ENCODE assay signal across 8 cellular contexts in genomic region chr4:1792832-1793495, GRCh38. TPM values are rescaled to one million over a fixed set of nuclear protein-coding genes. Genes with fewer than 3 reads are reported as not detected.
DNase-seq lines count a peak whose midpoint lies in the region; ATAC-seq and TF ChIP-seq lines count a peak whose summit lies in the region.

Gene FGFR3 (plus strand): TSS chr4:1793293. CDS start chr4:1793935, 642 bp downstream.

- TF ChIP-seq CTCF in astrocyte of the cerebellum (IDR thresholded peaks at IDR 0.05; ENCODE audit: low read depth, low read length, missing control alignments) = no peak

- DNase-seq in Daoy (ENCODE audit: low read depth) = peak; percentile 63
- no peak for DNase-seq in SJSA1 (ENCODE audit: low read depth in 1 of 2, low spot score in 2 of 2)
- no peak for DNase-seq in astrocyte of the cerebellum (ENCODE audit: low read depth)
- peak; percentile 98 for DNase-seq in iPS-NIHi11 (ENCODE audit: low spot score)
- peak in 3 of 4 experiments; percentile 18 to 37 (median 23) for DNase-seq in stimulated activated CD4-positive, alpha-beta T cell treated with anti-CD3 and anti-CD28 coated beads, Interleukin-1b, Interleukin-23, amount 100 ng/mL, for 24 hours (ENCODE audit: low read depth in 4 of 4, low spot score in 1 of 4)
- DNase-seq in OCI-M2 (lab: John Stamatoyannopoulos, UW; ENCODE audit: unreplicated experiment) = no peak

- ATAC-seq in HG02571 (IDR thresholded peaks at IDR 0.05; ENCODE audit: unreplicated experiment) (peak; percentile 48), GM18517 (IDR thresholded peaks at IDR 0.05; ENCODE audit: unreplicated experiment) (no peak)

- H3K27ac ChIP-seq in SJSA1 = no peak within 1 kb of the TSS

- H3K36me3 ChIP-seq in SJSA1 = no peaks in the 10 kb centered on the region

- in situ Hi-C loops in astrocyte of the cerebellum (cut with HindIII; ENCODE audit: low sequenced_read_pairs) = no loop called here

- peaks cover 13% of the 10 kb centered on the region for H3K4me1 ChIP-seq in SJSA1 (replicated peaks)

- H3K9me3 ChIP-seq in SJSA1 (replicated peaks) = no peaks in the 10 kb centered on the region

- peaks cover 5% of the 10 kb centered on the region; the same call in 1 of the 2 replicates for H3K27me3 ChIP-seq in SJSA1 (replicated peaks)

- H3K4me3 ChIP-seq in SJSA1 (peak within 1 kb of the TSS; percentile 44), astrocyte of the cerebellum (ENCODE audit: low read depth, low read length) (peak within 1 kb of the TSS; percentile 35)

RNA-seq across cellular contexts. Expression of gene FGFR3, which starts in this region (rescaled TPM):
- 0.46 and 1.0 TPM in 2 replicates for total RNA-seq in Daoy (2014; rRNA removed; shearing (Covaris generic))
- total RNA-seq in SJSA1 (2014; rRNA removed; shearing (Covaris generic)) = 10.2 and 13.8 TPM in 2 replicates

Comparison
In these comparisons a context has a peak if more than half of its experiments do, and no peak if none do; other contexts are left out.
1. DNase-seq: peak in Daoy (single experiment), iPS-NIHi11 (single experiment) and stimulated activated CD4-positive, alpha-beta T cell treated with anti-CD3 and anti-CD28 coated beads, Interleukin-1b, Interleukin-23, amount 100 ng/mL, for 24 hours (3 of 4); none in SJSA1 (0 of 2), astrocyte of the cerebellum (single experiment) and OCI-M2 (single experiment).